ENCODE assay signal across 8 cellular contexts in genomic region chr3:57227204-57227929, GRCh38. TPM values are rescaled to one million over a fixed set of nuclear protein-coding genes. Genes with fewer than 3 reads are reported as not detected.
A peak's percentile ranks its signal among the peaks of the same experiment; 100 is the strongest.
DNase-seq lines count a peak whose midpoint lies in the region; ATAC-seq, FAIRE-seq and TF ChIP-seq lines count a peak whose summit lies in the region.

Gene APPL1 (plus strand): TSS chr3:57227729. CDS start chr3:57227884, 155 bp downstream.

- H3K4me3 Mint-ChIP-seq in activated CD8-positive, alpha-beta T cell treated with anti-CD3 and anti-CD28 coated beads for 36 hours, result peak within 1 kb of the TSS; percentile 85

- peak within 1 kb of the TSS; percentile 79 for H3K27ac Mint-ChIP-seq in activated CD8-positive, alpha-beta T cell treated with anti-CD3 and anti-CD28 coated beads for 36 hours

- WGBS in lower leg skin, 2 donors, result 0 to 1% methylated on average over 23 to 42 of the region's 71 CpGs

- H3K27me3 ChIP-seq in duodenal mucosa (ENCODE audit: control insufficient read depth in 1 of 2, insufficient read depth in 2 of 2, low read length in 2 of 2), result no peaks in the 10 kb centered on the region

- H3K36me3 Mint-ChIP-seq in activated CD8-positive, alpha-beta T cell treated with anti-CD3 and anti-CD28 coated beads for 36 hours (ENCODE audit: low read depth), result peaks cover 3% of the 10 kb centered on the region

- peak within 1 kb of the TSS; percentile 88 to 97 for H3K4me3 ChIP-seq in duodenal mucosa (ENCODE audit: low read depth in 1 of 2, low read length in 2 of 2)
- H3K4me3 ChIP-seq in lower leg skin (ENCODE audit: low read depth, poor library complexity, severe bottlenecking), result peak within 1 kb of the TSS; percentile 72

- peaks cover 5 to 9% of the 10 kb centered on the region in 2 donors for H3K4me1 ChIP-seq in duodenal mucosa (ENCODE audit: control insufficient read depth in 1 of 2, insufficient read depth in 2 of 2, low read length in 2 of 2)

- POLR2A ChIA-PET in activated CD8-positive, alpha-beta T cell treated with anti-CD3 and anti-CD28 coated beads for 36 hours (lab: Charles Lee), result interaction anchor here (0.5 to 1.4 kb wide), 4 partner anchors 31 to 629 kb away, joined by 3 to 4 read pairs (median 3); no protein-coding TSS in a partner anchor

- intact Hi-C loops in activated CD8-positive, alpha-beta T cell treated with anti-CD3 and anti-CD28 coated beads for 36 hours (cut with micrococcal nuclease), result no loop called here
- intact Hi-C loops in lower leg skin (cut with DNase I; ENCODE audit: low total_unique reads), result no loop called here

- ATAC-seq in HG03442 (IDR thresholded peaks at IDR 0.05; ENCODE audit: unreplicated experiment), result peak; percentile 85
- ATAC-seq in activated CD8-positive, alpha-beta T cell treated with anti-CD3 and anti-CD28 coated beads for 36 hours, result peak; percentile 96

- H3K9me3 ChIP-seq in duodenal mucosa (ENCODE audit: control insufficient read depth in 1 of 2, low read length in 2 of 2), result no peaks in the 10 kb centered on the region

- CTCF ChIA-PET in activated CD8-positive, alpha-beta T cell treated with anti-CD3 and anti-CD28 coated beads for 36 hours (lab: Charles Lee), result interaction anchor here (1.1 to 1.7 kb wide), 3 partner anchors 34 to 116 kb away, joined by 3 to 7 read pairs (median 4); no protein-coding TSS in a partner anchor

- peaks cover 30% of the 10 kb centered on the region for H3K4me1 Mint-ChIP-seq in activated CD8-positive, alpha-beta T cell treated with anti-CD3 and anti-CD28 coated beads for 36 hours (ENCODE audit: low read depth)

- no peaks in the 10 kb centered on the region for H3K36me3 ChIP-seq in duodenal mucosa (ENCODE audit: control insufficient read depth in 1 of 2, insufficient read depth in 2 of 2, low read length in 2 of 2)

- H3K27me3 Mint-ChIP-seq in activated CD8-positive, alpha-beta T cell treated with anti-CD3 and anti-CD28 coated beads for 36 hours, result no peaks in the 10 kb centered on the region

- H3K27ac ChIP-seq in C4-2B, result peak within 1 kb of the TSS; percentile 80
- peak within 1 kb of the TSS; percentile 65 for H3K27ac ChIP-seq in duodenal mucosa (ENCODE audit: low read depth, low read length)

- H3K9ac ChIP-seq in duodenal mucosa (ENCODE audit: low read depth in 1 of 2, low read length in 2 of 2), result peak within 1 kb of the TSS; percentile 57 to 79

- TF ChIP-seq POLR2A in lower leg skin (IDR thresholded peaks at IDR 0.05), result no peak

- H3K9me3 Mint-ChIP-seq in activated CD8-positive, alpha-beta T cell treated with anti-CD3 and anti-CD28 coated beads for 36 hours, result no peaks in the 10 kb centered on the region

- peak; percentile 85 for FAIRE-seq in GM19239 (lab: Jason Lieb, UNC)

- DNase-seq in GM19239 (ENCODE audit: insufficient read length, low spot score) (peak; percentile 87), NCI-H774 (lab: John Stamatoyannopoulos, UW) (peak; percentile 81), lower leg skin (ENCODE audit: low spot score in 2 of 2) (peak; percentile 84 to 98)
- DNase-seq in activated CD8-positive, alpha-beta T cell treated with anti-CD3 and anti-CD28 coated beads for 36 hours, result peak; percentile 89
- peak; percentile 83 to 90 for DNase-seq in stimulated activated CD4-positive, alpha-beta T cell treated with anti-CD3 and anti-CD28 coated beads, Interleukin-4, amount 100 ng/mL, for 4 hours

- TF ChIP-seq CTCF in C4-2B (conservative IDR thresholded peaks at IDR 0.05), result no peak
- TF ChIP-seq CTCF in activated CD8-positive, alpha-beta T cell treated with anti-CD3 and anti-CD28 coated beads for 36 hours (IDR thresholded peaks at IDR 0.05), result no peak
- TF ChIP-seq CTCF in lower leg skin (IDR thresholded peaks at IDR 0.05), result no peak

RNA-seq across cellular contexts. Expression of gene APPL1, which starts in this region (rescaled TPM):
- total RNA-seq in activated CD8-positive, alpha-beta T cell treated with anti-CD3 and anti-CD28 coated beads for 36 hours, result 10 to 100 TPM; 35.1 to 42.3 TPM
- total RNA-seq in lower leg skin, result 10 to 100 TPM; 41.8 to 49.0 (median 44.5) TPM

Comparison
In these comparisons a context has a peak if more than half of its experiments do, and no peak if none do; other contexts are left out.
1. Peak in every context shown above with its lines: DNase-seq, ATAC-seq, H3K4me3 ChIP-seq and H3K27ac ChIP-seq.